In genomic region chr1:201119206-201119814, GRCh38 we compare ENCODE assay signal across 8 cellular contexts. TPM values are rescaled to one million over a fixed set of nuclear protein-coding genes. Genes with fewer than 3 reads are reported as not detected.
DNase-seq lines count a peak whose midpoint lies in the region; ATAC-seq, FAIRE-seq and TF ChIP-seq lines count a peak whose summit lies in the region.

No MANE protein-coding gene starts in this region.

- H3K36me3 ChIP-seq in BE2C = no peaks in the 10 kb centered on the region
- H3K36me3 ChIP-seq in HAP-1 (replicated peaks) = no peaks in the 10 kb centered on the region
- H3K36me3 ChIP-seq in SK-N-MC (ENCODE audit: insufficient read depth, low read length) = no peaks in the 10 kb centered on the region
- H3K36me3 ChIP-seq in keratinocyte (ENCODE audit: control insufficient read depth in 2 of 2, extremely low read depth in 1 of 2, insufficient read depth in 2 of 2, low read length in 2 of 2) = no peaks in the 10 kb centered on the region

- no peaks in the 10 kb centered on the region for H3K79me2 ChIP-seq in keratinocyte (ENCODE audit: control insufficient read depth, insufficient read depth, low read length)

- FAIRE-seq in keratinocyte (lab: Jason Lieb, UNC) = no peak

- no peak overlapping the region for H2AFZ ChIP-seq in keratinocyte (ENCODE audit: control insufficient read depth, low read length)

- no peaks in the 10 kb centered on the region; the same call in 1 of the 2 replicates for H3K9me3 ChIP-seq in BE2C
- H3K9me3 ChIP-seq in HAP-1 = no peaks in the 10 kb centered on the region
- H3K9me3 ChIP-seq in SK-N-MC (ENCODE audit: low read depth, low read length) = no peaks in the 10 kb centered on the region
- H3K9me3 ChIP-seq in keratinocyte (ENCODE audit: control insufficient read depth, low read depth, low read length) = no peaks in the 10 kb centered on the region

- H3K27ac ChIP-seq in SK-N-MC = no peak overlapping the region
- H3K27ac ChIP-seq in keratinocyte (ENCODE audit: control insufficient read depth, insufficient read depth, low read length) = no peak overlapping the region

- H3K4me1 ChIP-seq in BE2C (no peaks in the 10 kb centered on the region), HAP-1 (peaks cover under 1% of the 10 kb centered on the region; the same call in 1 of the 2 replicates), keratinocyte (ENCODE audit: control insufficient read depth, extremely low read depth, insufficient read depth, low read length) (peaks cover 7% of the 10 kb centered on the region)

- H3K27me3 ChIP-seq in BE2C (peaks cover 18% of the 10 kb centered on the region), HAP-1 (ENCODE audit: low read depth) (peaks cover 7% of the 10 kb centered on the region; the same call in 1 of the 2 replicates), keratinocyte (ENCODE audit: control insufficient read depth, extremely low read depth, insufficient read depth, low read length) (peaks cover 35% of the 10 kb centered on the region)

- dilution Hi-C loops in keratinocyte (cut with MboI; ENCODE audit: extremely low pct_ligation_motif_present, low sequenced_read_pairs) = no loop called here

- H3K4me3 ChIP-seq in BE2C (ENCODE audit: low read depth, low read length) (no peak overlapping the region), HAP-1 (no peak overlapping the region), SK-N-MC (no peak overlapping the region), keratinocyte (ENCODE audit: control insufficient read depth in 2 of 3, extremely low read depth in 1 of 3, insufficient read depth in 2 of 3, low read depth in 1 of 3, low read length in 3 of 3) (no peak overlapping the region)

- no peak overlapping the region for H3K4me2 ChIP-seq in keratinocyte (ENCODE audit: control insufficient read depth, extremely low read depth, insufficient read depth, low read depth, low read length)

- no peaks in the 10 kb centered on the region for H3K9me1 ChIP-seq in keratinocyte (ENCODE audit: control insufficient read depth, extremely low read depth, insufficient read depth, low read length)

- H3K9ac ChIP-seq in SK-N-MC (ENCODE audit: insufficient read length) (no peak overlapping the region), keratinocyte (ENCODE audit: control insufficient read depth, extremely low read depth, insufficient read depth, low read length) (no peak overlapping the region)

- H4K20me1 ChIP-seq in keratinocyte (ENCODE audit: control insufficient read depth, extremely low read depth, insufficient read depth, low read length) = no peaks in the 10 kb centered on the region

- in situ Hi-C loops in HAP-1 (cut with MboI; ENCODE audit: low sequenced_read_pairs) = loop anchor here (5.0 to 10.0 kb wide), 2 partner anchors 55 to 142 kb away; no protein-coding TSS in a partner anchor

- DNase-seq in BE2C (peak; percentile 60), HAP-1 (ENCODE audit: low spot score in 2 of 2) (peak; percentile 32 to 76), SK-N-MC (ENCODE audit: low read depth, low spot score) (peak; percentile 8), amniotic epithelial cell (ENCODE audit: low read depth) (peak; percentile 35), keratinocyte (ENCODE audit: low read depth, low spot score) (no peak)
- peak; percentile 15 for DNase-seq in stimulated activated CD8-positive, alpha-beta memory T cell treated with anti-CD3 and anti-CD28 coated beads, Interleukin-15, amount 100 ng/mL, for 1 hour (ENCODE audit: low read depth)

- TF ChIP-seq CTCF in BE2C (IDR thresholded peaks at IDR 0.05; ENCODE audit: low read depth, low read length) (peak; percentile 89), keratinocyte (optimal IDR thresholded peaks at IDR 0.05 in 1 of 3, IDR thresholded peaks at IDR 0.05 in 1 of 3, conservative IDR thresholded peaks at IDR 0.05 in 1 of 3; ENCODE audit: extremely low read depth in 1 of 3, insufficient read depth in 2 of 3, low read length in 3 of 3) (peak; percentile 66 to 87 (median 75))

- ATAC-seq in HG03095 (IDR thresholded peaks at IDR 0.05; ENCODE audit: unreplicated experiment) (no peak), GM19463 (IDR thresholded peaks at IDR 0.05; ENCODE audit: unreplicated experiment) (no peak)

RNA-seq across cellular contexts. Expression of gene CACNA1S, which starts 7.1 kb away (rescaled TPM):
- polyA plus RNA-seq in BE2C (2012; ENCODE audit: insufficient read depth, insufficient read length, low read depth) = not detected
- polyA plus RNA-seq in keratinocyte = not detected in 3 replicates
- not detected for polyA plus RNA-seq in keratinocyte (2011; ENCODE audit: low read depth)
- not detected in 2 replicates for polyA plus RNA-seq in keratinocyte (2011; cell fraction: cytosol; rRNA removed)
- polyA plus RNA-seq in keratinocyte (2011; cell fraction: nucleus; rRNA removed) = not detected in 2 replicates
- polyA plus RNA-seq in keratinocyte (2012; ENCODE audit: low replicate concordance) = not detected in 2 replicates
- polyA minus RNA-seq in keratinocyte = not detected in 3 replicates
- polyA minus RNA-seq in keratinocyte (2011; cell fraction: cytosol; rRNA and poly(A)+ RNA removed) = not detected
- polyA minus RNA-seq in keratinocyte (2011; cell fraction: nucleus; rRNA and poly(A)+ RNA removed) = not detected in 2 replicates

RNA-seq across cellular contexts. Expression of gene ASCL5, which starts 7.7 kb away (rescaled TPM):
- polyA plus RNA-seq in BE2C (2012; ENCODE audit: insufficient read depth, insufficient read length, low read depth) = 0.42 TPM
- not detected in 3 replicates for polyA plus RNA-seq in keratinocyte
- 0.19 TPM for polyA plus RNA-seq in keratinocyte (2011; ENCODE audit: low read depth)
- polyA plus RNA-seq in keratinocyte (2011; cell fraction: cytosol; rRNA removed) = 0.04 TPM in 1 of 2 replicates, not detected in the other
- polyA plus RNA-seq in keratinocyte (2011; cell fraction: nucleus; rRNA removed) = not detected in 2 replicates
- polyA plus RNA-seq in keratinocyte (2012; ENCODE audit: low replicate concordance) = 0.07 TPM in 1 of 2 replicates, not detected in the other
- not detected in 3 replicates for polyA minus RNA-seq in keratinocyte
- not detected for polyA minus RNA-seq in keratinocyte (2011; cell fraction: cytosol; rRNA and poly(A)+ RNA removed)
- not detected in 2 replicates for polyA minus RNA-seq in keratinocyte (2011; cell fraction: nucleus; rRNA and poly(A)+ RNA removed)

RNA-seq across cellular contexts. Expression of gene TMEM9, which starts 35.0 kb away (rescaled TPM):
- 164 TPM for polyA plus RNA-seq in BE2C (2012; ENCODE audit: insufficient read depth, insufficient read length, low read depth)
- polyA plus RNA-seq in keratinocyte = 56.0 to 106 TPM (median 59.8 TPM) in 3 replicates
- 16.1 TPM for polyA plus RNA-seq in keratinocyte (2011; ENCODE audit: low read depth)
- polyA plus RNA-seq in keratinocyte (2011; cell fraction: cytosol; rRNA removed) = 54.3 and 55.6 TPM in 2 replicates
- 64.9 and 85.3 TPM in 2 replicates for polyA plus RNA-seq in keratinocyte (2011; cell fraction: nucleus; rRNA removed)
- polyA plus RNA-seq in keratinocyte (2012; ENCODE audit: low replicate concordance) = 26.5 and 49.8 TPM in 2 replicates
- polyA minus RNA-seq in keratinocyte = 77.3 to 171 TPM (median 109 TPM) in 3 replicates
- 36.3 TPM for polyA minus RNA-seq in keratinocyte (2011; cell fraction: cytosol; rRNA and poly(A)+ RNA removed)
- polyA minus RNA-seq in keratinocyte (2011; cell fraction: nucleus; rRNA and poly(A)+ RNA removed) = 25.4 and 26.7 TPM in 2 replicates
